In genomic region chr4:153126137-153126536, GRCh38 we compare ENCODE assay signal across 24 cellular contexts.
"Had no signal": no experiment of that assay in that cellular context is flagged by ENCODE, and none has a peak within 500 bp of the region (broad histone marks: within the 10 kb centered on the region; RNA-seq: fewer than 3 reads in every experiment).

No MANE protein-coding gene starts in this region.

- H3K9me3 Mint-ChIP-seq: activated CD4-positive, alpha-beta memory T cell treated with anti-CD3 and anti-CD28 coated beads, Interleukin-2, amount 10 ng/mL, durations not matched to agents 7 days and 5 days; effector memory CD8-positive, alpha-beta T cell; nephron had no signal

- H3K36me3 Mint-ChIP-seq: activated naive CD4-positive, alpha-beta T cell treated with anti-CD3 and anti-CD28 coated beads, Interleukin-2, amount 50 U/mL, for 72 hours had no signal

- H3K9me3 ChIP-seq: body of pancreas, tibial nerve had no signal

- H3K27me3 Mint-ChIP-seq: activated CD4-positive, alpha-beta T cell treated with anti-CD3 and anti-CD28 coated beads for 36 hours; effector memory CD8-positive, alpha-beta T cell had no signal

- H3K36me3 ChIP-seq: tibial nerve had no signal

- H3K27ac ChIP-seq: body of pancreas, tibial nerve had no signal

- H3K4me3 Mint-ChIP-seq: activated CD4-positive, alpha-beta memory T cell treated with anti-CD3 and anti-CD28 coated beads, Interleukin-2, amount 10 ng/mL, durations not matched to agents 7 days and 5 days; activated CD4-positive, alpha-beta T cell treated with anti-CD3 and anti-CD28 coated beads for 36 hours; activated T-helper 1 cell treated with anti-CD3 and anti-CD28 coated beads, Interleukin-12 subunit alpha, Interleukin-12 subunit beta, Interleukin-2, Interleukin-4 antibody, amounts not matched to agents 30 ng/mL and 10 ng/mL and 1 ng/mL, durations not matched to agents 14 hours and 24 hours and 36 hours; effector memory CD8-positive, alpha-beta T cell; nephron; WTC11 had no signal

- H3K4me1 ChIP-seq: body of pancreas had no signal

- H3K4me3 ChIP-seq: body of pancreas, hepatocyte, tibial nerve had no signal

- H3K4me2 ChIP-seq: hepatocyte had no signal

- H3K27me3 ChIP-seq: body of pancreas, hepatocyte, tibial nerve had no signal

- H3K27ac Mint-ChIP-seq: activated CD4-positive, alpha-beta memory T cell treated with anti-CD3 and anti-CD28 coated beads, Interleukin-2, amount 10 ng/mL, durations not matched to agents 7 days and 5 days; activated CD4-positive, alpha-beta T cell treated with anti-CD3 and anti-CD28 coated beads for 36 hours; activated naive CD4-positive, alpha-beta T cell treated with anti-CD3 and anti-CD28 coated beads, Interleukin-2, amount 50 U/mL, for 72 hours; activated T-helper 1 cell treated with anti-CD3 and anti-CD28 coated beads, Interleukin-12 subunit alpha, Interleukin-12 subunit beta, Interleukin-2, Interleukin-4 antibody, amounts not matched to agents 30 ng/mL and 10 ng/mL and 1 ng/mL, durations not matched to agents 14 hours and 24 hours and 36 hours; effector memory CD8-positive, alpha-beta T cell; WTC11 had no signal

- H3K79me2 ChIP-seq: hepatocyte had no signal

- FAIRE-seq: kidney, urothelium cell line had no signal

- DNase-seq: activated CD4-positive, alpha-beta memory T cell treated with anti-CD3 and anti-CD28 coated beads, Interleukin-2, amount 10 ng/mL, durations not matched to agents 7 days and 5 days; activated CD4-positive, alpha-beta T cell treated with anti-CD3 and anti-CD28 coated beads for 36 hours; activated gamma-delta T cell treated with Interleukin-2 at 50 U/mL for 16 hours; amniotic stem cell; body of pancreas; dermis blood vessel endothelial cell; effector memory CD8-positive, alpha-beta T cell; kidney; midbrain; occipital lobe; posterior cingulate gyrus; retina; stimulated activated CD4-positive, alpha-beta T cell treated with anti-CD3 and anti-CD28 coated beads, Interleukin-12 subunit alpha, Interleukin-12 subunit beta, amount 100 ng/mL, for 4 hours; stimulated activated CD4-positive, alpha-beta T cell treated with anti-CD3 and anti-CD28 coated beads, Interleukin-1b, Interleukin-23, amount 100 ng/mL, for 48 hours; stimulated activated CD8-positive, alpha-beta memory T cell treated with anti-CD3 and anti-CD28 coated beads, Interleukin-4, amount 100 ng/mL, for 48 hours; stimulated activated naive CD4-positive, alpha-beta T cell treated with Interleukin-2 at 50 U/mL for 16 hours; SW 1271 had no signal
